In the genomic region with DNA sequence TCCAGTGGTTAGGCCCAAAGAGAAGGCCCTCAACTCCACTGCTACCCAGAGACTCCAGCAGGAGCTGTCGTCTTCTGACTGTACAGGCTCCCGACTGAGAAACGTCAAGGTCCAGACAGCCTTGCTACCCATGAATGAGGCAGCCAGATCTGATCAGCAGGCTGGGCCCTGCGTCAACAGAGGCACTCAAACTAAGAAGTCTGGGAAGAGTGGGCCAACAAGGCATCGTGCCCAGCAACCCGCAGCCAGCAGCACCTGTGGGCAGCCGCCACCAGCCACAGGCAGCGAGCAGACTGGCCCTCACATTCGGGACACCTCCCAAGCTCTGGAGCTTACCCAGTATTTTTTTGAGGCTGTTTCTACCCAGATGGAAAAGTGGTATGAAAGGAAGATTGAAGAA, we compare ENCODE assay signal across 25 cellular contexts. TPM values are rescaled to one million over a fixed set of nuclear protein-coding genes. Genes with fewer than 3 reads are reported as not detected.
DNase-seq lines count a peak whose midpoint lies in the region; ATAC-seq, FAIRE-seq and TF ChIP-seq lines count a peak whose summit lies in the region.
"Had no signal": no experiment of that assay in that cellular context is flagged by ENCODE, and none has a peak within 500 bp of the region (broad histone marks: within the 10 kb centered on the region; RNA-seq: fewer than 3 reads in every experiment).

No MANE protein-coding gene starts in this region.

- H2BK120ac ChIP-seq in trophoblast cell (ENCODE audit: insufficient read depth, low read length, poor library complexity): no peak overlapping the region

- no peak overlapping the region for H3K23ac ChIP-seq in trophoblast cell (ENCODE audit: low read length)

- H4K12ac ChIP-seq in trophoblast cell (ENCODE audit: low read depth, low read length): no peak overlapping the region

- peaks cover 42% of the 10 kb centered on the region for H3K36me3 ChIP-seq in left ventricle myocardium inferior
- H3K36me3 ChIP-seq in pancreas: peaks cover 0 to 7% (median 0%) of the 10 kb centered on the region in 3 donors
- H3K36me3 ChIP-seq in trophoblast cell (ENCODE audit: control insufficient read depth in 1 of 2, insufficient read depth in 2 of 2, low read length in 2 of 2): peaks cover 16 to 40% of the 10 kb centered on the region in 2 experiments
- H3K36me3 ChIP-seq: BLaER1 had no signal

- H2BK5ac ChIP-seq in trophoblast cell (ENCODE audit: low read depth, low read length, poor library complexity): no peak overlapping the region

- H3K79me2 ChIP-seq in trophoblast cell (ENCODE audit: control insufficient read depth, insufficient read depth, low read length, poor library complexity): no peaks in the 10 kb centered on the region

- H3K27me3 ChIP-seq in left ventricle myocardium inferior (ENCODE audit: low read depth) (no peaks in the 10 kb centered on the region), pancreas (no peaks in the 10 kb centered on the region), trophoblast cell (ENCODE audit: insufficient read depth, low read length) (no peaks in the 10 kb centered on the region)
- H3K27me3 ChIP-seq: BLaER1, Peyer's patch, SJSA1 had no signal

- no peak overlapping the region for H4K8ac ChIP-seq in trophoblast cell (ENCODE audit: low read depth, low read length)

- ATAC-seq in pancreas: peak in 3 of 4 donors; percentile 40 to 68 (median 44)
- ATAC-seq in GM18858 (IDR thresholded peaks at IDR 0.05; ENCODE audit: unreplicated experiment): no peak
- ATAC-seq: HCT116 had no signal

- H3K4me1 ChIP-seq in left ventricle myocardium inferior: peaks cover 14% of the 10 kb centered on the region
- no peaks in the 10 kb centered on the region for H3K4me1 ChIP-seq in pancreas
- H3K4me1 ChIP-seq in trophoblast cell (ENCODE audit: control insufficient read depth in 1 of 2, insufficient read depth in 2 of 2, low read length in 2 of 2): no peaks in the 10 kb centered on the region
- H3K4me1 ChIP-seq: BLaER1, Caco-2, Peyer's patch, SJSA1 had no signal

- H3K4me2 ChIP-seq in trophoblast cell (ENCODE audit: low read length): no peak overlapping the region
- H3K4me2 ChIP-seq: BLaER1 had no signal

- no peak overlapping the region for H2AK5ac ChIP-seq in trophoblast cell (ENCODE audit: low read length)

- TF ChIP-seq CTCF in left ventricle myocardium inferior (IDR thresholded peaks at IDR 0.05; ENCODE audit: borderline replicate concordance) (no peak), pancreas (IDR thresholded peaks at IDR 0.05) (no peak)

- intact Hi-C loops in left ventricle myocardium inferior (cut with micrococcal nuclease): no loop called here
- intact Hi-C loops in pancreas (cut with DNase I): no loop called here

- H3K4me3 ChIP-seq in left ventricle myocardium inferior: no peak overlapping the region
- H3K4me3 ChIP-seq in pancreas: no peak overlapping the region
- H3K4me3 ChIP-seq in trophoblast cell (ENCODE audit: low read depth, low read length): no peak overlapping the region
- H3K4me3 ChIP-seq: BLaER1, Peyer's patch, SJSA1 had no signal

- no peak overlapping the region for H2BK12ac ChIP-seq in trophoblast cell (ENCODE audit: low read length)

- H3K14ac ChIP-seq in trophoblast cell (ENCODE audit: low read length): no peak overlapping the region

- no peak overlapping the region for H4K91ac ChIP-seq in trophoblast cell (ENCODE audit: low read depth, low read length)

- peak overlapping the region; percentile 49 for H3K27ac ChIP-seq in left ventricle myocardium inferior (replicated peaks)
- H3K27ac ChIP-seq in pancreas: no peak overlapping the region
- no peak overlapping the region for H3K27ac ChIP-seq in trophoblast cell (ENCODE audit: low read depth, low read length)
- H3K27ac ChIP-seq: BLaER1, Peyer's patch, SJSA1 had no signal

- H3K18ac ChIP-seq in trophoblast cell (ENCODE audit: low read length): no peak overlapping the region

- no peak for FAIRE-seq in pancreas (lab: Jason Lieb, UNC)
- FAIRE-seq: G401.6, H1, HTR-8/SVneo had no signal

- H3K4ac ChIP-seq in trophoblast cell (ENCODE audit: low read depth, low read length): no peak overlapping the region

- DNase-seq in anterior cingulate cortex (lab: John Stamatoyannopoulos, UW) (peak in 33 of 58 donors; percentile 5 to 68 (median 27)), cerebellum (ENCODE audit: low spot score) (peak; percentile 60), left ventricle myocardium inferior (peak; percentile 73), pancreas (peak in 4 of 6 donors; percentile 19 to 46 (median 30)), OCI-M1 (lab: John Stamatoyannopoulos, UW) (no peak), trophoblast cell (no peak), cortex of kidney (lab: John Stamatoyannopoulos, UW) (no peak)
- DNase-seq: Caco-2; CD4-positive, alpha-beta memory T cell; DMS 273 treated with DMSO at 0.1 percent for 48 hours; KG1; NCI-H1092 treated with DMSO at 0.1 percent for 48 hours; NCI-H1436 treated with DMSO at 0.1 percent for 48 hours; NCI-H1930; NCI-H345; NCI-H524; NCI-H82; Peyer's patch had no signal

- H3K79me1 ChIP-seq in trophoblast cell (ENCODE audit: low read length): no peaks in the 10 kb centered on the region

- H3K9me3 ChIP-seq in left ventricle myocardium inferior (replicated peaks): no peaks in the 10 kb centered on the region
- no peaks in the 10 kb centered on the region for H3K9me3 ChIP-seq in pancreas
- H3K9me3 ChIP-seq in trophoblast cell (ENCODE audit: insufficient read depth, low read depth, low read length): peaks cover 2% of the 10 kb centered on the region
- H3K9me3 ChIP-seq: BLaER1, Caco-2, Peyer's patch, SJSA1 had no signal

- no peak overlapping the region for H2AFZ ChIP-seq in trophoblast cell (ENCODE audit: insufficient read depth, low read length, poor library complexity)

- H3K9ac ChIP-seq in trophoblast cell (ENCODE audit: low read length): no peak overlapping the region
- H3K9ac ChIP-seq: BLaER1 had no signal

- 53 to 63% methylated on average over 9 of the region's 9 CpGs for WGBS in pancreas, 2 donors
- no CpG with 5 or more reads among the region's 9 CpGs for WGBS in trophoblast cell (ENCODE audit: extremely low coverage, insufficient coverage, insufficient read length)

RNA-seq across cellular contexts. Expression of a gene that starts 8.1 kb away (rescaled TPM):
- total RNA-seq in cerebellum: 22.0 TPM
- 41.3 TPM for total RNA-seq in left ventricle myocardium inferior
- total RNA-seq in pancreas: 10 to 100 TPM; 11.5 to 17.6 (median 16.0) TPM
- polyA plus RNA-seq in pancreas: 10 to 100 TPM in 1 of 2 donors, 1 to 10 TPM in 1; 6.5 to 16.0 TPM
- 27.2 and 28.3 TPM in 2 replicates for polyA plus RNA-seq in trophoblast cell (2013)

Comparison
In these comparisons a context has a peak if more than half of its experiments do, and no peak if none do; other contexts are left out.
1. DNase-seq: peak in anterior cingulate cortex (33 of 58), cerebellum (single experiment), left ventricle myocardium inferior (single experiment) and pancreas (4 of 6); none in OCI-M1 (single experiment), trophoblast cell (0 of 2) and cortex of kidney (single experiment).